Comparison of ENCODE assay signal across 8 cellular contexts in genomic region chr19:11481777-11482383, GRCh38. TPM values are rescaled to one million over a fixed set of nuclear protein-coding genes. Genes with fewer than 3 reads are reported as not detected.
DNase-seq lines count a peak whose midpoint lies in the region; ATAC-seq, FAIRE-seq and TF ChIP-seq lines count a peak whose summit lies in the region.

No MANE protein-coding gene starts in this region.

- WGBS in H1 (ENCODE audit: extremely low coverage in 1 of 2, insufficient coverage in 1 of 2, insufficient read length in 1 of 2, insufficient replicate concordance in 2 of 2, low coverage in 1 of 2, low lambda C conversion rate in 2 of 2, missing lambda C conversion rate in 1 of 2), 2 experiments = 12% methylated on average over 31 of the region's 45 CpGs; no CpG with 5 or more reads in 1 of the 2 experiments
- WGBS in mesendoderm (ENCODE audit: extremely low coverage, insufficient coverage, low lambda C conversion rate) = no CpG with 5 or more reads among the region's 45 CpGs

- no peaks in the 10 kb centered on the region for H3K9me3 Mint-ChIP-seq in activated CD4-positive, alpha-beta memory T cell treated with anti-CD3 and anti-CD28 coated beads for 36 hours

- H3K4me3 ChIP-seq in H1 (ENCODE audit: extremely low read depth in 1 of 4, insufficient read depth in 2 of 4, low read depth in 3 of 4, low read length in 4 of 4) (peak overlapping the region in 3 of 4 experiments; percentile 4 to 56 (median 14); a peak in 2 of 8 replicates), mesendoderm (ENCODE audit: low read length) (no peak overlapping the region)

- CTCF ChIA-PET in activated CD4-positive, alpha-beta memory T cell treated with anti-CD3 and anti-CD28 coated beads for 36 hours (lab: Charles Lee) = interaction anchor here (0.6 to 3.4 kb wide), 40 partner anchors 8 to 551 kb away, joined by 3 to 36 read pairs (median 4); partner anchors contain the start of genes CCDC159, ECSIT, ODAD3 and PRKCSH
- CTCF ChIA-PET in H1 (lab: Charles Lee; ENCODE audit: partially characterized antibody) = interaction anchor here (0.6 to 6.4 kb wide), 28 partner anchors 9 to 208 kb away, joined by 3 to 37 read pairs (median 4); partner anchors contain the start of genes EPOR, ODAD3 and PRKCSH

- peak in 1 of 2 experiments; percentile 26; a peak in 1 of 3 replicates for TF ChIP-seq POLR2A in H1 (IDR thresholded peaks at IDR 0.05; ENCODE audit: control extremely low read depth in 1 of 2, low read depth in 2 of 2, low read length in 2 of 2)

- H3K36me3 Mint-ChIP-seq in activated CD4-positive, alpha-beta memory T cell treated with anti-CD3 and anti-CD28 coated beads for 36 hours = peaks cover 9% of the 10 kb centered on the region

- peak overlapping the region in 1 of 2 experiments; percentile 55 for H3K4me2 ChIP-seq in H1 (ENCODE audit: insufficient read depth in 1 of 2, low read depth in 2 of 2, low read length in 2 of 2)
- no peak overlapping the region for H3K4me2 ChIP-seq in mesendoderm (ENCODE audit: low read length)

- H3K14ac ChIP-seq in H1 (ENCODE audit: insufficient read length) = no peak overlapping the region

- H3K79me2 ChIP-seq in H1 (ENCODE audit: control insufficient read depth in 1 of 2, insufficient read depth in 2 of 2, low read length in 2 of 2) = no peaks in the 10 kb centered on the region
- no peaks in the 10 kb centered on the region for H3K79me2 ChIP-seq in mesendoderm (ENCODE audit: control insufficient read depth, insufficient read depth, low read length)

- H2BK15ac ChIP-seq in H1 (ENCODE audit: low read length) = no peak overlapping the region
- H2BK15ac ChIP-seq in mesendoderm (replicated peaks; ENCODE audit: low read depth) = no peak overlapping the region

- H4K8ac ChIP-seq in H1 (ENCODE audit: extremely low read depth, insufficient read depth, low read length) (peak overlapping the region; percentile 86; the same call in 1 of the 2 replicates), mesendoderm (ENCODE audit: low read depth, low read length) (no peak overlapping the region)

- H3K4me1 Mint-ChIP-seq in activated CD4-positive, alpha-beta memory T cell treated with anti-CD3 and anti-CD28 coated beads for 36 hours (ENCODE audit: low read depth) = peaks cover 19% of the 10 kb centered on the region

- no peak for TF ChIP-seq EP300 in H1 (IDR thresholded peaks at IDR 0.05; ENCODE audit: borderline replicate concordance in 1 of 2, low read depth in 2 of 2, low read length in 2 of 2)

- peak; percentile 2 to 21; a peak in 1 of 4 replicates for TF ChIP-seq RAD21 in H1 (IDR thresholded peaks at IDR 0.05 in 1 of 2, conservative IDR thresholded peaks at IDR 0.05 in 1 of 2; ENCODE audit: low read depth in 2 of 2, low read length in 2 of 2)

- H3K79me1 ChIP-seq in H1 (ENCODE audit: low read depth, low read length) (no peaks in the 10 kb centered on the region), mesendoderm (ENCODE audit: low read length) (no peaks in the 10 kb centered on the region)

- no peak overlapping the region; the same call in 1 of the 2 replicates for H3K18ac ChIP-seq in H1 (ENCODE audit: extremely low read depth, low read length)
- no peak overlapping the region for H3K18ac ChIP-seq in mesendoderm (ENCODE audit: low read length)

- TF ChIP-seq CTCF in AG09319 (IDR thresholded peaks at IDR 0.05; ENCODE audit: low read depth, low read length) (no peak; the same call in 1 of the 2 replicates), H1 (IDR thresholded peaks at IDR 0.05; ENCODE audit: control extremely low read depth in 1 of 3, insufficient read depth in 1 of 3, low read depth in 1 of 3, low read length in 3 of 3) (peak in 1 of 3 experiments; percentile 7; a peak in 1 of 4 replicates)

- H2BK20ac ChIP-seq in H1 (ENCODE audit: low read length) = no peak overlapping the region

- H3K27me3 ChIP-seq in H1 (replicated peaks in 1 of 4; ENCODE audit: control insufficient read depth in 3 of 4, extremely low read depth in 1 of 4, insufficient read depth in 3 of 4, low read length in 3 of 4) (peaks cover 20 to 26% (median 23%) of the 10 kb centered on the region in 4 experiments), mesendoderm (ENCODE audit: insufficient read depth, low read length, poor library complexity) (peaks cover 15% of the 10 kb centered on the region)

- H3K56ac ChIP-seq in H1 (replicated peaks; ENCODE audit: insufficient read length, low read depth, low read length) (no peak overlapping the region), mesendoderm (ENCODE audit: low read length) (no peak overlapping the region)

- intact Hi-C loops in activated CD4-positive, alpha-beta memory T cell treated with anti-CD3 and anti-CD28 coated beads for 36 hours (cut with micrococcal nuclease) = loop anchor here (1.0 to 2.0 kb wide), 3 partner anchors 47 to 189 kb away; partner anchors contain the start of genes ODAD3 and PRKCSH

- H3K4ac ChIP-seq in H1 (replicated peaks; ENCODE audit: insufficient read length, low read depth, low read length) (no peak overlapping the region), mesendoderm (ENCODE audit: low read depth, low read length) (no peak overlapping the region)

- ATAC-seq in GM19043 (IDR thresholded peaks at IDR 0.05; ENCODE audit: low read depth, unreplicated experiment) = peak; percentile 53
- ATAC-seq in HG03469 (IDR thresholded peaks at IDR 0.05; ENCODE audit: unreplicated experiment) = peak; percentile 51

- no peak overlapping the region for H2AFZ ChIP-seq in H1 (ENCODE audit: low read length)

- H2BK120ac ChIP-seq in H1 (replicated peaks; ENCODE audit: low read depth, low read length) (no peak overlapping the region), mesendoderm (ENCODE audit: low read depth, low read length) (no peak overlapping the region)

- peaks cover 0 to 7% of the 10 kb centered on the region in 2 experiments for H4K20me1 ChIP-seq in H1 (replicated peaks in 1 of 2; ENCODE audit: control insufficient read depth in 1 of 2, insufficient read depth in 2 of 2, low read length in 2 of 2)

- peak overlapping the region; percentile 70 for H3K4me3 Mint-ChIP-seq in activated CD4-positive, alpha-beta memory T cell treated with anti-CD3 and anti-CD28 coated beads for 36 hours

- H3K27ac ChIP-seq in H1 (ENCODE audit: low read depth, low read length) (no peak overlapping the region), mesendoderm (ENCODE audit: low read depth, low read length) (no peak overlapping the region)

- no peak overlapping the region for H3K23ac ChIP-seq in H1 (ENCODE audit: insufficient read length)
- no peak overlapping the region for H3K23ac ChIP-seq in mesendoderm (ENCODE audit: low read length)

- no peaks in the 10 kb centered on the region; a peak in 1 of 4 replicates for H3K9me3 ChIP-seq in H1 (ENCODE audit: insufficient read depth in 2 of 2, low read depth in 1 of 2, low read length in 1 of 2)

- no peak overlapping the region for H4K91ac ChIP-seq in H1 (replicated peaks; ENCODE audit: insufficient read length, low read length)

- peak; percentile 19 for FAIRE-seq in H1 (lab: Jason Lieb, UNC)

- POLR2A ChIA-PET in activated CD4-positive, alpha-beta memory T cell treated with anti-CD3 and anti-CD28 coated beads for 36 hours (lab: Charles Lee) = interaction anchor here (0.8 to 1.7 kb wide), 5 partner anchors 47 to 106 kb away, joined by 3 to 10 read pairs (median 3); no protein-coding TSS in a partner anchor
- POLR2A ChIA-PET in H1 (lab: Charles Lee; ENCODE audit: partially characterized antibody) = interaction anchor here (0.6 to 3.9 kb wide), 24 partner anchors 9 to 121 kb away, joined by 3 to 20 read pairs (median 4); partner anchors contain the start of gene EPOR

- peaks cover 0 to 17% (median 5%) of the 10 kb centered on the region in 4 experiments; a peak in 5 of 7 replicates for H3K4me1 ChIP-seq in H1 (replicated peaks in 1 of 4; ENCODE audit: control insufficient read depth in 3 of 4, insufficient read depth in 4 of 4, low read length in 3 of 4)
- no peaks in the 10 kb centered on the region for H3K4me1 ChIP-seq in mesendoderm (ENCODE audit: control insufficient read depth, low read depth, low read length)

- peaks cover 7% of the 10 kb centered on the region; the same call in 1 of the 2 replicates for H3K23me2 ChIP-seq in H1 (ENCODE audit: low read depth, low read length)

- peak; percentile 44 for DNase-seq in AG09319 (ENCODE audit: extremely low read depth, low read depth)
- peak; percentile 96 for DNase-seq in NCI-H748 (lab: John Stamatoyannopoulos, UW; ENCODE audit: unreplicated experiment)
- peak; percentile 89 for DNase-seq in activated CD4-positive, alpha-beta memory T cell treated with anti-CD3 and anti-CD28 coated beads for 36 hours
- DNase-seq in H1 (ENCODE audit: low read depth in 1 of 2, low spot score in 2 of 2) = peak; percentile 79 to 90
- DNase-seq in mesendoderm = peak; percentile 88
- DNase-seq in stimulated activated CD8-positive, alpha-beta memory T cell treated with anti-CD3 and anti-CD28 coated beads, Interleukin-4, amount 100 ng/mL, for 24 hours (ENCODE audit: low read depth) = peak; percentile 70

- no peak overlapping the region; a peak in 1 of 7 replicates for H3K9ac ChIP-seq in H1 (replicated peaks in 1 of 4; ENCODE audit: extremely low read depth in 1 of 4, low read depth in 3 of 4, low read length in 3 of 4)
- no peak overlapping the region for H3K9ac ChIP-seq in mesendoderm (ENCODE audit: low read length)

- H3K27me3 Mint-ChIP-seq in activated CD4-positive, alpha-beta memory T cell treated with anti-CD3 and anti-CD28 coated beads for 36 hours = peaks cover 17% of the 10 kb centered on the region

- H4K5ac ChIP-seq in H1 (ENCODE audit: insufficient read length, low read depth, low read length) (peak overlapping the region; percentile 18), mesendoderm (ENCODE audit: low read length) (no peak overlapping the region)

- no peak overlapping the region for H2AK5ac ChIP-seq in H1 (ENCODE audit: low read depth, low read length)
- no peak overlapping the region for H2AK5ac ChIP-seq in mesendoderm (ENCODE audit: low read length)

- H2BK5ac ChIP-seq in H1 (ENCODE audit: low read depth, low read length) (no peak overlapping the region), mesendoderm (ENCODE audit: low read length) (no peak overlapping the region)

- no peak overlapping the region for H2BK12ac ChIP-seq in H1 (ENCODE audit: low read depth, low read length)

- no peak overlapping the region for H3K27ac Mint-ChIP-seq in activated CD4-positive, alpha-beta memory T cell treated with anti-CD3 and anti-CD28 coated beads for 36 hours

- no peaks in the 10 kb centered on the region; a peak in 1 of 8 replicates for H3K36me3 ChIP-seq in H1 (ENCODE audit: control insufficient read depth in 2 of 4, insufficient read depth in 4 of 4, low read length in 3 of 4)
- no peaks in the 10 kb centered on the region for H3K36me3 ChIP-seq in mesendoderm (ENCODE audit: control insufficient read depth, insufficient read depth, low read length)

RNA-seq across cellular contexts. Expression of gene ELAVL3, which starts 1.0 kb away (rescaled TPM):
- not detected for total RNA-seq in activated CD4-positive, alpha-beta memory T cell treated with anti-CD3 and anti-CD28 coated beads for 36 hours
- 1.0 and 2.0 TPM in 2 replicates for total RNA-seq in H1 (2021; fragmentation: NEBNext Ultra II Directional; extraction: Animal tissue kit (Norgen Biotek cat#: 25700))
- polyA plus RNA-seq in H1 (2011; rRNA removed) = 0.80 and 1.2 TPM in 2 replicates
- 0.94 TPM for polyA plus RNA-seq in H1 (2011; cell fraction: cytosol; rRNA removed)
- polyA plus RNA-seq in H1 (2011; cell fraction: nucleus; rRNA removed) = 3.3 TPM
- polyA plus RNA-seq in H1 (2012, experiment 1 of 2) = 0.94 to 1.4 TPM (median 1.1 TPM) in 4 replicates
- 0.38 TPM for polyA plus RNA-seq in H1 (2012, experiment 2 of 2)
- 1.3 TPM for polyA plus RNA-seq in H1 (2013, experiment 1 of 2)
- polyA plus RNA-seq in H1 (2013, experiment 2 of 2) = 0.83 TPM
- polyA minus RNA-seq in H1 (2011; rRNA and poly(A)+ RNA removed) = 1.4 and 1.6 TPM in 2 replicates
- not detected for polyA minus RNA-seq in H1 (2011; cell fraction: cytosol; rRNA and poly(A)+ RNA removed)
- polyA minus RNA-seq in H1 (2011; cell fraction: nucleus; rRNA and poly(A)+ RNA removed) = 2.8 TPM
- polyA plus RNA-seq in mesendoderm (2013, experiment 1 of 2) = 0.04 TPM
- 0.06 TPM for polyA plus RNA-seq in mesendoderm (2013, experiment 2 of 2)

RNA-seq across cellular contexts. Expression of gene ZNF653, which starts 23.8 kb away (rescaled TPM):
- total RNA-seq in activated CD4-positive, alpha-beta memory T cell treated with anti-CD3 and anti-CD28 coated beads for 36 hours = 10 to 100 TPM in 1 of 2 experiments, 1 to 10 TPM in 1; 8.4 to 10.3 TPM
- total RNA-seq in H1 (2021; fragmentation: NEBNext Ultra II Directional; extraction: Animal tissue kit (Norgen Biotek cat#: 25700)) = 7.9 and 9.5 TPM in 2 replicates
- 7.0 and 13.0 TPM in 2 replicates for polyA plus RNA-seq in H1 (2011; rRNA removed)
- polyA plus RNA-seq in H1 (2011; cell fraction: cytosol; rRNA removed) = 12.0 TPM
- polyA plus RNA-seq in H1 (2011; cell fraction: nucleus; rRNA removed) = 20.5 TPM
- polyA plus RNA-seq in H1 (2012, experiment 1 of 2) = 3.0 to 11.6 TPM (median 10.3 TPM) in 4 replicates
- polyA plus RNA-seq in H1 (2012, experiment 2 of 2) = 8.4 TPM
- 6.5 TPM for polyA plus RNA-seq in H1 (2013, experiment 1 of 2)
- polyA plus RNA-seq in H1 (2013, experiment 2 of 2) = 4.8 TPM
- polyA minus RNA-seq in H1 (2011; rRNA and poly(A)+ RNA removed) = 4.1 and 6.9 TPM in 2 replicates
- 4.0 TPM for polyA minus RNA-seq in H1 (2011; cell fraction: cytosol; rRNA and poly(A)+ RNA removed)
- polyA minus RNA-seq in H1 (2011; cell fraction: nucleus; rRNA and poly(A)+ RNA removed) = 9.4 TPM
- 5.3 TPM for polyA plus RNA-seq in mesendoderm (2013, experiment 1 of 2)
- polyA plus RNA-seq in mesendoderm (2013, experiment 2 of 2) = 5.2 TPM

RNA-seq across cellular contexts. Expression of gene PRKCSH, which starts 46.4 kb away (rescaled TPM):
- total RNA-seq in activated CD4-positive, alpha-beta memory T cell treated with anti-CD3 and anti-CD28 coated beads for 36 hours = 100 to 1,000 TPM; 260 to 264 TPM
- total RNA-seq in H1 (2021; fragmentation: NEBNext Ultra II Directional; extraction: Animal tissue kit (Norgen Biotek cat#: 25700)) = 337 and 341 TPM in 2 replicates
- 97.2 and 267 TPM in 2 replicates for polyA plus RNA-seq in H1 (2011; rRNA removed)
- 109 TPM for polyA plus RNA-seq in H1 (2011; cell fraction: cytosol; rRNA removed)
- polyA plus RNA-seq in H1 (2011; cell fraction: nucleus; rRNA removed) = 496 TPM
- 197 to 438 TPM (median 349 TPM) in 4 replicates for polyA plus RNA-seq in H1 (2012, experiment 1 of 2)
- 305 TPM for polyA plus RNA-seq in H1 (2012, experiment 2 of 2)
- polyA plus RNA-seq in H1 (2013, experiment 1 of 2) = 349 TPM
- polyA plus RNA-seq in H1 (2013, experiment 2 of 2) = 317 TPM
- 114 and 172 TPM in 2 replicates for polyA minus RNA-seq in H1 (2011; rRNA and poly(A)+ RNA removed)
- 276 TPM for polyA minus RNA-seq in H1 (2011; cell fraction: cytosol; rRNA and poly(A)+ RNA removed)
- 164 TPM for polyA minus RNA-seq in H1 (2011; cell fraction: nucleus; rRNA and poly(A)+ RNA removed)
- polyA plus RNA-seq in mesendoderm (2013, experiment 1 of 2) = 151 TPM
- polyA plus RNA-seq in mesendoderm (2013, experiment 2 of 2) = 140 TPM

RNA-seq across cellular contexts. Expression of gene ODAD3, which starts 47.0 kb away (rescaled TPM):
- under 1 TPM; 0.15 to 0.26 TPM for total RNA-seq in activated CD4-positive, alpha-beta memory T cell treated with anti-CD3 and anti-CD28 coated beads for 36 hours
- 1.6 and 2.2 TPM in 2 replicates for total RNA-seq in H1 (2021; fragmentation: NEBNext Ultra II Directional; extraction: Animal tissue kit (Norgen Biotek cat#: 25700))
- polyA plus RNA-seq in H1 (2011; rRNA removed) = 2.1 and 4.4 TPM in 2 replicates
- polyA plus RNA-seq in H1 (2011; cell fraction: cytosol; rRNA removed) = 3.0 TPM
- polyA plus RNA-seq in H1 (2011; cell fraction: nucleus; rRNA removed) = 2.9 TPM
- 2.2 to 3.8 TPM (median 3.1 TPM) in 4 replicates for polyA plus RNA-seq in H1 (2012, experiment 1 of 2)
- 2.0 TPM for polyA plus RNA-seq in H1 (2012, experiment 2 of 2)
- polyA plus RNA-seq in H1 (2013, experiment 1 of 2) = 4.0 TPM
- 4.2 TPM for polyA plus RNA-seq in H1 (2013, experiment 2 of 2)
- 0.24 and 0.25 TPM in 2 replicates for polyA minus RNA-seq in H1 (2011; rRNA and poly(A)+ RNA removed)
- 0.95 TPM for polyA minus RNA-seq in H1 (2011; cell fraction: cytosol; rRNA and poly(A)+ RNA removed)
- polyA minus RNA-seq in H1 (2011; cell fraction: nucleus; rRNA and poly(A)+ RNA removed) = 0.30 TPM
- 0.44 TPM for polyA plus RNA-seq in mesendoderm (2013, experiment 1 of 2)
- polyA plus RNA-seq in mesendoderm (2013, experiment 2 of 2) = 0.32 TPM

RNA-seq across cellular contexts. Expression of gene ECSIT, which starts 47.1 kb away (rescaled TPM):
- 10 to 100 TPM; 34.9 to 36.6 TPM for total RNA-seq in activated CD4-positive, alpha-beta memory T cell treated with anti-CD3 and anti-CD28 coated beads for 36 hours
- 53.5 and 55.7 TPM in 2 replicates for total RNA-seq in H1 (2021; fragmentation: NEBNext Ultra II Directional; extraction: Animal tissue kit (Norgen Biotek cat#: 25700))
- polyA plus RNA-seq in H1 (2011; rRNA removed) = 74.1 and 118 TPM in 2 replicates
- 81.0 TPM for polyA plus RNA-seq in H1 (2011; cell fraction: cytosol; rRNA removed)
- 87.0 TPM for polyA plus RNA-seq in H1 (2011; cell fraction: nucleus; rRNA removed)
- polyA plus RNA-seq in H1 (2012, experiment 1 of 2) = 48.8 to 61.3 TPM (median 59.0 TPM) in 4 replicates
- 70.8 TPM for polyA plus RNA-seq in H1 (2012, experiment 2 of 2)
- polyA plus RNA-seq in H1 (2013, experiment 1 of 2) = 31.2 TPM
- polyA plus RNA-seq in H1 (2013, experiment 2 of 2) = 32.1 TPM
- 91.8 and 97.8 TPM in 2 replicates for polyA minus RNA-seq in H1 (2011; rRNA and poly(A)+ RNA removed)
- 44.0 TPM for polyA minus RNA-seq in H1 (2011; cell fraction: cytosol; rRNA and poly(A)+ RNA removed)
- 23.8 TPM for polyA minus RNA-seq in H1 (2011; cell fraction: nucleus; rRNA and poly(A)+ RNA removed)
- 32.8 TPM for polyA plus RNA-seq in mesendoderm (2013, experiment 1 of 2)
- 32.9 TPM for polyA plus RNA-seq in mesendoderm (2013, experiment 2 of 2)

Comparison
In these comparisons a context has a peak if more than half of its experiments do, and no peak if none do; other contexts are left out.
1. DNase-seq: peak in every context shown above with its lines; median percentile 96 in NCI-H748; 89 in activated CD4-positive, alpha-beta memory T cell treated with anti-CD3 and anti-CD28 coated beads for 36 hours; 88 in mesendoderm; 84 in H1; 70 in stimulated activated CD8-positive, alpha-beta memory T cell treated with anti-CD3 and anti-CD28 coated beads, Interleukin-4, amount 100 ng/mL, for 24 hours; 44 in AG09319.